25 cellular contexts compared by ENCODE assay signal in the genomic region with DNA sequence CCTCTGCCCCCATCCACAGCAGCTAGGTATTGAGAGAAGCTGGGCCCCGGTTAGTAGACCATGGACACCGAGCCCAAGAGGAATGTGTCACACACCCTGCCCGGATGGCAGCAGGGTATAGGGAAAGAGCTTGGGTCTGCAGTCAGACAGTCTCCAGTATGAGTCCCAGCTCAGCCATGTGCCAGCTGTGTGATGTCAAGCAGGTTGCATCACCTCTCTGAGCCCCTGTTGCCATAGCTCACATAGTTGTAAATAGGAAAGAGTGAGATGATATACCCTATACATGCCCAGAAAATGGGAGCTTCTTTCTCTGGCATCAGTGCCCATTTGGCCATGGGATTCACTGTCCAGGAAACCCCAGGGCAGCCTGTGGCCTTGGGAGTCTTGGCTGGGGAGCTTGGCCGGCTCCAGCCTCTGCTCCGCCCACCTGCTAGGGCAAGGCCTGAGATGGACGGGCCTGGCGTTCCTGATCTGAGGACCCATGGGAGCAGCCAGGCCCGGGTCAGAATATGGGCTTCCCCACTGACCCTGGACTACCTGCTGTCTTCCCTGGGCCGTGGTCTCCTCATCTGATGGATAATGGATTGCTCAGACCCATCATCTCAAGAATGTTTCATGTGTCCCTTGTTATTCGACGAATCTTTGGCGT. TPM values are rescaled to one million over a fixed set of nuclear protein-coding genes. Genes with fewer than 3 reads are reported as not detected.
DNase-seq lines count a peak whose midpoint lies in the region; ATAC-seq and TF ChIP-seq lines count a peak whose summit lies in the region.
"Had no signal": no experiment of that assay in that cellular context is flagged by ENCODE, and none has a peak within 500 bp of the region (broad histone marks: within the 10 kb centered on the region; RNA-seq: fewer than 3 reads in every experiment).

No MANE protein-coding gene starts in this region.

- H3K27me3 Mint-ChIP-seq in MCF 10A (ENCODE audit: insufficient read depth, unreplicated experiment) (peaks cover 25% of the 10 kb centered on the region), neural progenitor cell (ENCODE audit: insufficient read depth, low read depth) (peaks cover 11% of the 10 kb centered on the region)

- no peaks in the 10 kb centered on the region for H3K27me3 ChIP-seq in breast epithelium
- H3K27me3 ChIP-seq in upper lobe of right lung: peaks cover 4% of the 10 kb centered on the region
- H3K27me3 ChIP-seq in neural progenitor cell: no peaks in the 10 kb centered on the region
- H3K27me3 ChIP-seq: hepatocyte had no signal

- H3K36me3 Mint-ChIP-seq in MCF 10A (ENCODE audit: insufficient read depth, unreplicated experiment) (peaks cover 6% of the 10 kb centered on the region), neural progenitor cell (no peaks in the 10 kb centered on the region)
- H3K36me3 Mint-ChIP-seq: natural killer cell treated with Interleukin-12 subunit alpha and Interleukin-12 subunit beta and Interleukin-15 and Interleukin-18, amount 100 ng/mL, for 72 hours had no signal

- no peak for ATAC-seq in upper lobe of right lung
- ATAC-seq: activated naive CD8-positive, alpha-beta T cell treated with anti-CD3 and anti-CD28 coated beads, Interleukin-2, amount 50 U/mL, for 24 hours; natural killer cell treated with Interleukin-12 subunit alpha and Interleukin-12 subunit beta and Interleukin-15 and Interleukin-18, amount 100 ng/mL, for 72 hours; PC-3 had no signal

- no peak overlapping the region for H3K9ac ChIP-seq in neural progenitor cell

- H3K79me2 ChIP-seq in neural progenitor cell (ENCODE audit: low read depth): no peaks in the 10 kb centered on the region
- H3K79me2 ChIP-seq: hepatocyte had no signal

- H3K4me3 Mint-ChIP-seq in MCF 10A (ENCODE audit: unreplicated experiment) (no peak overlapping the region), neural progenitor cell (no peak overlapping the region)
- H3K4me3 Mint-ChIP-seq: activated B cell treated with CpG ODN at 0.5 μM for 24 hours; activated naive CD8-positive, alpha-beta T cell treated with anti-CD3 and anti-CD28 coated beads, Interleukin-2, amount 50 U/mL, for 24 hours; natural killer cell treated with Interleukin-12 subunit alpha and Interleukin-12 subunit beta and Interleukin-15 and Interleukin-18, amount 100 ng/mL, for 72 hours had no signal

- H3K4me3 ChIP-seq in breast epithelium (peak overlapping the region in 1 of 3 donors; percentile 15), fibroblast of the aortic adventitia (ENCODE audit: low read depth, low read length) (no peak overlapping the region), upper lobe of right lung (no peak overlapping the region), neural progenitor cell (no peak overlapping the region)
- H3K4me3 ChIP-seq: hepatocyte had no signal

- POLR2A ChIA-PET in MCF 10A (lab: Yijun Ruan, JAX): interaction anchor here (0.6 to 0.7 kb wide), 2 partner anchors 106 to 158 kb away, joined by 3 to 4 read pairs; no protein-coding TSS in a partner anchor

- H2AFZ ChIP-seq in neural progenitor cell (replicated peaks): no peak overlapping the region
- H2AFZ ChIP-seq: hepatocyte had no signal

- DNase-seq in breast epithelium (ENCODE audit: low spot score in 2 of 2): no peak
- DNase-seq in MCF 10A (ENCODE audit: unreplicated experiment): no peak
- DNase-seq in fibroblast of the aortic adventitia (ENCODE audit: low read depth): peak; percentile 49
- DNase-seq in mesenteric fat pad (ENCODE audit: low spot score): peak; percentile 76
- DNase-seq in upper lobe of right lung: peak; percentile 60
- DNase-seq in NCI-H345 treated with DMSO at 0.1 percent for 48 hours (lab: John Stamatoyannopoulos, UW; ENCODE audit: unreplicated experiment): no peak
- no peak for DNase-seq in neural progenitor cell (ENCODE audit: low spot score)
- DNase-seq in midbrain (lab: John Stamatoyannopoulos, UW): no peak
- DNase-seq: activated B cell treated with CpG ODN at 0.5 μM for 24 hours; activated naive CD8-positive, alpha-beta T cell treated with anti-CD3 and anti-CD28 coated beads, Interleukin-2, amount 50 U/mL, for 24 hours; effector CD8-positive, alpha-beta T cell; GOT3; islet precursor cell; Karpas-422; mesendoderm; PC-3; small intestine; stimulated activated CD4-positive, alpha-beta T cell treated with anti-CD3 and anti-CD28 coated beads, Interleukin-4, amount 100 ng/mL, for 1 hour; T-helper 2 cell had no signal

- no peaks in the 10 kb centered on the region for H4K20me1 ChIP-seq in neural progenitor cell (ENCODE audit: low read depth)

- H3K4me1 Mint-ChIP-seq in MCF 10A (ENCODE audit: insufficient read depth, unreplicated experiment): no peaks in the 10 kb centered on the region
- peaks cover 10% of the 10 kb centered on the region for H3K4me1 Mint-ChIP-seq in neural progenitor cell
- H3K4me1 Mint-ChIP-seq: activated B cell treated with CpG ODN at 0.5 μM for 24 hours; activated naive CD8-positive, alpha-beta T cell treated with anti-CD3 and anti-CD28 coated beads, Interleukin-2, amount 50 U/mL, for 24 hours had no signal

- intact Hi-C loops in breast epithelium (cut with DNase I; ENCODE audit: low total_unique reads) (no loop called here), MCF 10A (cut with micrococcal nuclease) (no loop called here), upper lobe of right lung (cut with DNase I) (no loop called here)

- CTCF ChIA-PET in MCF 10A (lab: Yijun Ruan, JAX): interaction anchor here (0.7 to 1.2 kb wide), 4 partner anchors 18 to 98 kb away, joined by 3 to 6 read pairs (median 4); no protein-coding TSS in a partner anchor

- H3K9me3 ChIP-seq in breast epithelium (no peaks in the 10 kb centered on the region), upper lobe of right lung (no peaks in the 10 kb centered on the region), neural progenitor cell (ENCODE audit: low read depth) (no peaks in the 10 kb centered on the region)

- TF ChIP-seq CTCF in breast epithelium (IDR thresholded peaks at IDR 0.05): no peak
- TF ChIP-seq CTCF in MCF 10A (IDR thresholded peaks at IDR 0.05; ENCODE audit: unreplicated experiment): no peak
- TF ChIP-seq CTCF in fibroblast of the aortic adventitia (IDR thresholded peaks at IDR 0.05; ENCODE audit: insufficient read depth, low read length): no peak
- TF ChIP-seq CTCF in upper lobe of right lung (IDR thresholded peaks at IDR 0.05): no peak
- TF ChIP-seq CTCF in neural progenitor cell (IDR thresholded peaks at IDR 0.05): no peak

- H3K4me1 ChIP-seq in breast epithelium (no peaks in the 10 kb centered on the region), upper lobe of right lung (peaks cover 5% of the 10 kb centered on the region), neural progenitor cell (no peaks in the 10 kb centered on the region)

- no peak for TF ChIP-seq POLR2A in breast epithelium (IDR thresholded peaks at IDR 0.05)

- H3K36me3 ChIP-seq in breast epithelium (no peaks in the 10 kb centered on the region), upper lobe of right lung (no peaks in the 10 kb centered on the region), neural progenitor cell (no peaks in the 10 kb centered on the region)

- H3K9me3 Mint-ChIP-seq in MCF 10A (ENCODE audit: unreplicated experiment) (no peaks in the 10 kb centered on the region), neural progenitor cell (no peaks in the 10 kb centered on the region)
- H3K9me3 Mint-ChIP-seq: activated B cell treated with CpG ODN at 0.5 μM for 24 hours; activated naive CD8-positive, alpha-beta T cell treated with anti-CD3 and anti-CD28 coated beads, Interleukin-2, amount 50 U/mL, for 24 hours; activated T-helper 2 cell treated with anti-CD3 and anti-CD28 coated beads, Interferon-gamma antibody, Interleukin-2, Interleukin-4, amounts not matched to agents 10 μg/mL and 5 μg/mL and 100 μg/mL, durations not matched to agents 14 hours and 24 hours and 36 hours; natural killer cell treated with Interleukin-12 subunit alpha and Interleukin-12 subunit beta and Interleukin-15 and Interleukin-18, amount 100 ng/mL, for 72 hours had no signal

- peak overlapping the region; percentile 62 to 76 for H3K27ac ChIP-seq in breast epithelium
- H3K27ac ChIP-seq in upper lobe of right lung: no peak overlapping the region
- no peak overlapping the region for H3K27ac ChIP-seq in neural progenitor cell
- H3K27ac ChIP-seq: C4-2B, hepatocyte had no signal

- no peak overlapping the region for H3K4me2 ChIP-seq in neural progenitor cell
- H3K4me2 ChIP-seq: hepatocyte had no signal

- no peaks in the 10 kb centered on the region for H3F3A ChIP-seq in neural progenitor cell (ENCODE audit: low read depth)

- no TSS peak for BruUV-seq in MCF 10A (replicated peaks; lab: Mats Ljungman, UMichigan)

- no peak overlapping the region for H3K27ac Mint-ChIP-seq in MCF 10A (ENCODE audit: low read depth, unreplicated experiment)
- H3K27ac Mint-ChIP-seq in neural progenitor cell: no peak overlapping the region
- H3K27ac Mint-ChIP-seq: activated B cell treated with CpG ODN at 0.5 μM for 24 hours; activated naive CD8-positive, alpha-beta T cell treated with anti-CD3 and anti-CD28 coated beads, Interleukin-2, amount 50 U/mL, for 24 hours; activated T-helper 2 cell treated with anti-CD3 and anti-CD28 coated beads, Interferon-gamma antibody, Interleukin-2, Interleukin-4, amounts not matched to agents 10 μg/mL and 5 μg/mL and 100 μg/mL, durations not matched to agents 14 hours and 24 hours and 36 hours; natural killer cell treated with Interleukin-12 subunit alpha and Interleukin-12 subunit beta and Interleukin-15 and Interleukin-18, amount 100 ng/mL, for 72 hours had no signal

RNA-seq across cellular contexts. Expression of a gene that starts 13.2 kb away (rescaled TPM):
- total RNA-seq in breast epithelium: 10 to 100 TPM; 17.9 to 69.2 (median 51.0) TPM
- not detected in 2 replicates for total RNA-seq in MCF 10A (2022)
- total RNA-seq in fibroblast of the aortic adventitia (ENCODE audit: low replicate concordance): not detected in 2 replicates
- total RNA-seq in mesenteric fat pad: 121 TPM
- 0.81 TPM for total RNA-seq in upper lobe of right lung
- total RNA-seq in neural progenitor cell (ENCODE audit: low replicate concordance): not detected in 2 replicates
- total RNA-seq: activated B cell treated with CpG ODN at 0.5 μM for 24 hours; activated T-helper 2 cell treated with anti-CD3 and anti-CD28 coated beads, Interferon-gamma antibody, Interleukin-2, Interleukin-4, amounts not matched to agents 10 μg/mL and 5 μg/mL and 100 μg/mL, durations not matched to agents 14 hours and 24 hours and 36 hours; hepatocyte; HT-29; natural killer cell treated with Interleukin-12 subunit alpha and Interleukin-12 subunit beta and Interleukin-15 and Interleukin-18, amount 100 ng/mL, for 72 hours; PC-3; SK-MEL-5 had no signal

RNA-seq across cellular contexts. Expression of a gene that starts 27.3 kb away (rescaled TPM):
- total RNA-seq in breast epithelium (10 to 100 TPM; 24.2 to 26.3 (median 26.2) TPM), MCF 10A (2022) (18.7 and 24.5 TPM in 2 replicates), fibroblast of the aortic adventitia (ENCODE audit: low replicate concordance) (5.7 and 9.6 TPM in 2 replicates), mesenteric fat pad (22.3 TPM), upper lobe of right lung (28.6 TPM), neural progenitor cell (ENCODE audit: low replicate concordance) (6.1 and 7.0 TPM in 2 replicates)
- total RNA-seq: activated B cell treated with CpG ODN at 0.5 μM for 24 hours; natural killer cell treated with Interleukin-12 subunit alpha and Interleukin-12 subunit beta and Interleukin-15 and Interleukin-18, amount 100 ng/mL, for 72 hours had no signal

RNA-seq across cellular contexts. Expression of a gene that starts 47.1 kb away (rescaled TPM):
- total RNA-seq in breast epithelium (1 to 10 TPM; 2.6 to 7.9 (median 3.9) TPM), MCF 10A (2022) (not detected in 2 replicates), fibroblast of the aortic adventitia (ENCODE audit: low replicate concordance) (3.2 and 3.3 TPM in 2 replicates), mesenteric fat pad (2.3 TPM), upper lobe of right lung (0.49 TPM), neural progenitor cell (ENCODE audit: low replicate concordance) (7.8 and 24.5 TPM in 2 replicates)
- total RNA-seq: activated B cell treated with CpG ODN at 0.5 μM for 24 hours had no signal

Comparison
In these comparisons a context has a peak if more than half of its experiments do, and no peak if none do; other contexts are left out.
1. RNA of a gene that starts 13.2 kb away (total RNA-seq): 121 TPM in mesenteric fat pad (single experiment) and 17.9 to 69.2 TPM in breast epithelium; 0.81 TPM in upper lobe of right lung (single experiment), not detected in MCF 10A, not detected in fibroblast of the aortic adventitia and not detected in neural progenitor cell; every median in the first group is over 10 times any median in the second.
2. DNase-seq: peak in fibroblast of the aortic adventitia (single experiment), mesenteric fat pad (single experiment) and upper lobe of right lung (single experiment); none in breast epithelium (0 of 2), MCF 10A (single experiment), NCI-H345 treated with DMSO at 0.1 percent for 48 hours (single experiment), neural progenitor cell (single experiment) and midbrain (single experiment).
3. H3K27ac ChIP-seq: peak in breast epithelium (2 of 2); none in upper lobe of right lung (single experiment) and neural progenitor cell (single experiment).